2 cellular contexts compared by ENCODE assay signal in genomic region chr2:188333751-188334524, GRCh38.
TF ChIP-seq lines count a peak whose summit lies in the region.

No MANE protein-coding gene starts in this region.

TF ChIP-seq in GM23338, 12 proteins besides CTCF, POLR2A, EP300 and RAD21:
- TF ChIP-seq JUNB (IDR thresholded peaks at IDR 0.05; ENCODE audit: unreplicated experiment) (no peak), STAT1 (IDR thresholded peaks at IDR 0.05; ENCODE audit: unreplicated experiment) (no peak), NANOG (IDR thresholded peaks at IDR 0.05; ENCODE audit: borderline replicate concordance) (no peak), CREB1 (CRISPR knock-in tag; IDR thresholded peaks at IDR 0.05; ENCODE audit: low read depth) (no peak), EZH2 (IDR thresholded peaks at IDR 0.05; ENCODE audit: low read depth, unreplicated experiment) (no peak)
- TF ChIP-seq, protein P1, sequence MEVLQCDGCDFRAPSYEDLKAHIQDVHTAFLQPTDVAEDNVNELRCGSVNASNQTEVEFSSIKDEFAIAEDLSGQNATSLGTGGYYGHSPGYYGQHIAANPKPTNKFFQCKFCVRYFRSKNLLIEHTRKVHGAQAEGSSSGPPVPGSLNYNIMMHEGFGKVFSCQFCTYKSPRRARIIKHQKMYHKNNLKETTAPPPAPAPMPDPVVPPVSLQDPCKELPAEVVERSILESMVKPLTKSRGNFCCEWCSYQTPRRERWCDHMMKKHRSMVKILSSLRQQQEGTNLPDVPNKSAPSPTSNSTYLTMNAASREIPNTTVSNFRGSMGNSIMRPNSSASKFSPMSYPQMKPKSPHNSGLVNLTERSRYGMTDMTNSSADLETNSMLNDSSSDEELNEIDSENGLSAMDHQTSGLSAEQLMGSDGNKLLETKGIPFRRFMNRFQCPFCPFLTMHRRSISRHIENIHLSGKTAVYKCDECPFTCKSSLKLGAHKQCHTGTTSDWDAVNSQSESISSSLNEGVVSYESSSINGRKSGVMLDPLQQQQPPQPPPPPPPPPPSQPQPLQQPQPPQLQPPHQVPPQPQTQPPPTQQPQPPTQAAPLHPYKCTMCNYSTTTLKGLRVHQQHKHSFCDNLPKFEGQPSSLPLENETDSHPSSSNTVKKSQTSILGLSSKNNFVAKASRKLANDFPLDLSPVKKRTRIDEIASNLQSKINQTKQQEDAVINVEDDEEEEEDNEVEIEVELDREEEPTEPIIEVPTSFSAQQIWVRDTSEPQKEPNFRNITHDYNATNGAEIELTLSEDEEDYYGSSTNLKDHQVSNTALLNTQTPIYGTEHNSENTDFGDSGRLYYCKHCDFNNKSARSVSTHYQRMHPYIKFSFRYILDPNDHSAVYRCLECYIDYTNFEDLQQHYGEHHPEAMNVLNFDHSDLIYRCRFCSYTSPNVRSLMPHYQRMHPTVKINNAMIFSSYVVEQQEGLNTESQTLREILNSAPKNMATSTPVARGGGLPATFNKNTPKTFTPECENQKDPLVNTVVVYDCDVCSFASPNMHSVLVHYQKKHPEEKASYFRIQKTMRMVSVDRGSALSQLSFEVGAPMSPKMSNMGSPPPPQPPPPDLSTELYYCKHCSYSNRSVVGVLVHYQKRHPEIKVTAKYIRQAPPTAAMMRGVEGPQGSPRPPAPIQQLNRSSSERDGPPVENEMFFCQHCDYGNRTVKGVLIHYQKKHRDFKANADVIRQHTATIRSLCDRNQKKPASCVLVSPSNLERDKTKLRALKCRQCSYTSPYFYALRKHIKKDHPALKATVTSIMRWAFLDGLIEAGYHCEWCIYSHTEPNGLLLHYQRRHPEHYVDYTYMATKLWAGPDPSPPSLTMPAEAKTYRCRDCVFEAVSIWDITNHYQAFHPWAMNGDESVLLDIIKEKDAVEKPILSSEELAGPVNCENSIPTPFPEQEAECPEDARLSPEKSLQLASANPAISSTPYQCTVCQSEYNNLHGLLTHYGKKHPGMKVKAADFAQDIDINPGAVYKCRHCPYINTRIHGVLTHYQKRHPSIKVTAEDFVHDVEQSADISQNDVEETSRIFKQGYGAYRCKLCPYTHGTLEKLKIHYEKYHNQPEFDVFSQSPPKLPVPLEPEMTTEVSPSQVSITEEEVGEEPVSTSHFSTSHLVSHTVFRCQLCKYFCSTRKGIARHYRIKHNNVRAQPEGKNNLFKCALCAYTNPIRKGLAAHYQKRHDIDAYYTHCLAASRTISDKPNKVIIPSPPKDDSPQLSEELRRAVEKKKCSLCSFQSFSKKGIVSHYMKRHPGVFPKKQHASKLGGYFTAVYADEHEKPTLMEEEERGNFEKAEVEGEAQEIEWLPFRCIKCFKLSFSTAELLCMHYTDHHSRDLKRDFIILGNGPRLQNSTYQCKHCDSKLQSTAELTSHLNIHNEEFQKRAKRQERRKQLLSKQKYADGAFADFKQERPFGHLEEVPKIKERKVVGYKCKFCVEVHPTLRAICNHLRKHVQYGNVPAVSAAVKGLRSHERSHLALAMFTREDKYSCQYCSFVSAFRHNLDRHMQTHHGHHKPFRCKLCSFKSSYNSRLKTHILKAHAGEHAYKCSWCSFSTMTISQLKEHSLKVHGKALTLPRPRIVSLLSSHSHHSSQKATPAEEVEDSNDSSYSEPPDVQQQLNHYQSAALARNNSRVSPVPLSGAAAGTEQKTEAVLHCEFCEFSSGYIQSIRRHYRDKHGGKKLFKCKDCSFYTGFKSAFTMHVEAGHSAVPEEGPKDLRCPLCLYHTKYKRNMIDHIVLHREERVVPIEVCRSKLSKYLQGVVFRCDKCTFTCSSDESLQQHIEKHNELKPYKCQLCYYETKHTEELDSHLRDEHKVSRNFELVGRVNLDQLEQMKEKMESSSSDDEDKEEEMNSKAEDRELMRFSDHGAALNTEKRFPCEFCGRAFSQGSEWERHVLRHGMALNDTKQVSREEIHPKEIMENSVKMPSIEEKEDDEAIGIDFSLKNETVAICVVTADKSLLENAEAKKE (CRISPR knock-in tag; IDR thresholded peaks at IDR 0.05) = no peak

TF ChIP-seq in K562, 482 proteins besides CTCF, POLR2A, EP300 and RAD21:
- TF ChIP-seq RBM34 (IDR thresholded peaks at IDR 0.05; ENCODE audit: borderline replicate concordance, insufficient read depth, low read length) (no peak), ZNF239 (CRISPR knock-in tag; IDR thresholded peaks at IDR 0.05) (peak; percentile 87)
